1 cellular context compared by ENCODE assay signal in the genomic region with DNA sequence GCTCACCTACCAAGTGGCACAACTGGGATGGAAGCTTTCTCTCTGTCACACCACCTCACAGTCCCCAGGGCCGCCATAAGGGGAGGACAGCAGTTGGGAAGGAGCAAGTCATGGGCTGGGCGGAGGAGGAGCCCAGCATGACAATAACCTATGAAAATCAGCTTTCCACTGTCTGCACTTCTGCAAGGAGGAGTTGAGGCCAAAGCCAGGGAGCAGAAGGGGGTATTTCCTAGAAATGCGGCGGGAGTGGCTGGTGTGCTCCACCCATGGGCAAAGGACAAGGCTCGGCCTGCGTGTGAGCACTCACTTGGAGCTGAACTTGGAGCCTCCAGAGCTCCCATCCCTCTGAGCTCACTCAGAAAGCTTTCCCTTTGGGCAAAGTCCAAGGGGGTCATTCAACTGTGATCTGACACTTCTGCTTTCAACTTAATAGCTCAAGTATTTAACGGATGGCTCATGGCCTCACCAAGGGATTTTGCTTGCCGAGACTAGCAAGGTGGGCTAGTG.
TF ChIP-seq lines count a peak whose summit lies in the region.

No MANE protein-coding gene starts in this region.

TF ChIP-seq in K562, 482 proteins besides CTCF, POLR2A, EP300 and RAD21:
- TF ChIP-seq, protein P1, sequence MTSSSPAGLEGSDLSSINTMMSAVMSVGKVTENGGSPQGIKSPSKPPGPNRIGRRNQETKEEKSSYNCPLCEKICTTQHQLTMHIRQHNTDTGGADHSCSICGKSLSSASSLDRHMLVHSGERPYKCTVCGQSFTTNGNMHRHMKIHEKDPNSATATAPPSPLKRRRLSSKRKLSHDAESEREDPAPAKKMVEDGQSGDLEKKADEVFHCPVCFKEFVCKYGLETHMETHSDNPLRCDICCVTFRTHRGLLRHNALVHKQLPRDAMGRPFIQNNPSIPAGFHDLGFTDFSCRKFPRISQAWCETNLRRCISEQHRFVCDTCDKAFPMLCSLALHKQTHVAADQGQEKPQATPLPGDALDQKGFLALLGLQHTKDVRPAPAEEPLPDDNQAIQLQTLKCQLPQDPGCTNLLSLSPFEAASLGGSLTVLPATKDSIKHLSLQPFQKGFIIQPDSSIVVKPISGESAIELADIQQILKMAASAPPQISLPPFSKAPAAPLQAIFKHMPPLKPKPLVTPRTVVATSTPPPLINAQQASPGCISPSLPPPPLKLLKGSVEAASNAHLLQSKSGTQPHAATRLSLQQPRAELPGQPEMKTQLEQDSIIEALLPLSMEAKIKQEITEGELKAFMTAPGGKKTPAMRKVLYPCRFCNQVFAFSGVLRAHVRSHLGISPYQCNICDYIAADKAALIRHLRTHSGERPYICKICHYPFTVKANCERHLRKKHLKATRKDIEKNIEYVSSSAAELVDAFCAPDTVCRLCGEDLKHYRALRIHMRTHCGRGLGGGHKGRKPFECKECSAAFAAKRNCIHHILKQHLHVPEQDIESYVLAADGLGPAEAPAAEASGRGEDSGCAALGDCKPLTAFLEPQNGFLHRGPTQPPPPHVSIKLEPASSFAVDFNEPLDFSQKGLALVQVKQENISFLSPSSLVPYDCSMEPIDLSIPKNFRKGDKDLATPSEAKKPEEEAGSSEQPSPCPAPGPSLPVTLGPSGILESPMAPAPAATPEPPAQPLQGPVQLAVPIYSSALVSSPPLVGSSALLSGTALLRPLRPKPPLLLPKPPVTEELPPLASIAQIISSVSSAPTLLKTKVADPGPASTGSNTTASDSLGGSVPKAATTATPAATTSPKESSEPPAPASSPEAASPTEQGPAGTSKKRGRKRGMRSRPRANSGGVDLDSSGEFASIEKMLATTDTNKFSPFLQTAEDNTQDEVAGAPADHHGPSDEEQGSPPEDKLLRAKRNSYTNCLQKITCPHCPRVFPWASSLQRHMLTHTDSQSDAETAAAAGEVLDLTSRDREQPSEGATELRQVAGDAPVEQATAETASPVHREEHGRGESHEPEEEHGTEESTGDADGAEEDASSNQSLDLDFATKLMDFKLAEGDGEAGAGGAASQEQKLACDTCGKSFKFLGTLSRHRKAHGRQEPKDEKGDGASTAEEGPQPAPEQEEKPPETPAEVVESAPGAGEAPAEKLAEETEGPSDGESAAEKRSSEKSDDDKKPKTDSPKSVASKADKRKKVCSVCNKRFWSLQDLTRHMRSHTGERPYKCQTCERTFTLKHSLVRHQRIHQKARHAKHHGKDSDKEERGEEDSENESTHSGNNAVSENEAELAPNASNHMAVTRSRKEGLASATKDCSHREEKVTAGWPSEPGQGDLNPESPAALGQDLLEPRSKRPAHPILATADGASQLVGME (CRISPR knock-in tag; IDR thresholded peaks at IDR 0.05), result no peak
- TF ChIP-seq YY1 (IDR thresholded peaks at IDR 0.05; ENCODE audit: borderline replicate concordance in 1 of 3, control insufficient read depth in 1 of 3, extremely low read depth in 1 of 3, insufficient read depth in 3 of 3, insufficient read length in 1 of 3, insufficient replicate concordance in 2 of 3, low read depth in 1 of 3, low read length in 2 of 3) (peak in 1 of 3 experiments; percentile 53), ZNF263 (CRISPR knock-in tag; IDR thresholded peaks at IDR 0.05; ENCODE audit: borderline replicate concordance) (peak; percentile 94)
